In genomic region chr22:41920271-41920976, GRCh38 we compare ENCODE assay signal across 8 cellular contexts. TPM values are rescaled to one million over a fixed set of nuclear protein-coding genes. Genes with fewer than 3 reads are reported as not detected.
DNase-seq lines count a peak whose midpoint lies in the region; ATAC-seq and TF ChIP-seq lines count a peak whose summit lies in the region.

No MANE protein-coding gene starts in this region.

- H3K4me2 ChIP-seq in OCI-LY7 (ENCODE audit: low read length) = peak overlapping the region; percentile 80

- H3K27me3 ChIP-seq in mucosa of stomach (ENCODE audit: control insufficient read depth, insufficient read depth, low read length) = peaks cover 54% of the 10 kb centered on the region

- BruUV-seq in OCI-LY7 (replicated peaks; lab: Mats Ljungman, UMichigan) = no TSS peak

- peak overlapping the region; percentile 59 for H3K4me3 ChIP-seq in OCI-LY7 (ENCODE audit: low read depth, low read length, poor library complexity, severe bottlenecking)
- no peak overlapping the region for H3K4me3 ChIP-seq in mucosa of stomach (ENCODE audit: low read length)

- ATAC-seq in GM21619 (IDR thresholded peaks at IDR 0.05; ENCODE audit: unreplicated experiment) = peak; percentile 18

- H3K9me3 ChIP-seq in OCI-LY7 (ENCODE audit: low read length) = no peaks in the 10 kb centered on the region
- no peaks in the 10 kb centered on the region for H3K9me3 ChIP-seq in mucosa of stomach (ENCODE audit: control insufficient read depth, low read length)

- peak overlapping the region; percentile 88 for H3K27ac ChIP-seq in OCI-LY7 (ENCODE audit: low read depth, low read length, poor library complexity, severe bottlenecking)

- POLR2A ChIA-PET in OCI-LY7 (lab: Charles Lee) = interaction anchor here (0.7 kb wide), 1 partner anchor 27 kb away, joined by 6 read pairs; no protein-coding TSS in a partner anchor

- peaks cover 17% of the 10 kb centered on the region; the same call in 1 of the 2 replicates for H3K36me3 ChIP-seq in OCI-LY7 (ENCODE audit: insufficient read depth, low read length)
- H3K36me3 ChIP-seq in mucosa of stomach (ENCODE audit: control insufficient read depth, insufficient read depth, low read length) = no peaks in the 10 kb centered on the region

- 0 out of 2 replicates have a peak, but pooled peaks cover 4% of the 10 kb centered on the region for H4K20me1 ChIP-seq in OCI-LY7 (ENCODE audit: insufficient read depth, low read length)

- TF ChIP-seq CTCF in GM10266 (IDR thresholded peaks at IDR 0.05; ENCODE audit: control insufficient read depth, insufficient read depth, low read depth, missing control alignments) (no peak), OCI-LY7 (conservative IDR thresholded peaks at IDR 0.05; ENCODE audit: low read length) (no peak)

- no peaks in the 10 kb centered on the region for H3K9me2 ChIP-seq in OCI-LY7 (ENCODE audit: insufficient read depth, low read length)

- DNase-seq in GM10266 (ENCODE audit: extremely low spot score) = peak; percentile 59
- DNase-seq in OCI-LY7 (ENCODE audit: low spot score) = peak; percentile 77
- DNase-seq in NCI-H1092 (lab: John Stamatoyannopoulos, UW) = no peak
- no peak for DNase-seq in HCEC 1CT
- no peak for DNase-seq in DMS53 treated with DMSO at 0.1 percent for 48 hours (lab: John Stamatoyannopoulos, UW; ENCODE audit: unreplicated experiment)
- no peak for DNase-seq in activated effector memory CD4-positive, alpha-beta T cell treated with Interleukin-2 at 50 U/mL for 16 hours

- intact Hi-C loops in OCI-LY7 (cut with micrococcal nuclease; ENCODE audit: unreplicated experiment) = loop anchor here (2.0 to 5.0 kb wide), 2 partner anchors 20 to 88 kb away; partner anchors contain the start of gene SREBF2

- peaks cover 4% of the 10 kb centered on the region; the same call in 1 of the 2 replicates for H3K79me2 ChIP-seq in OCI-LY7 (ENCODE audit: insufficient read depth, low read depth, low read length)

- peak overlapping the region; percentile 15 for H3K9ac ChIP-seq in mucosa of stomach (ENCODE audit: low read length)

- CTCF ChIA-PET in OCI-LY7 (lab: Charles Lee; ENCODE audit: unreplicated experiment) = no interaction called here

- H3K4me1 ChIP-seq in OCI-LY7 (ENCODE audit: insufficient read depth, low read length, poor library complexity, severe bottlenecking) = peaks cover 89% of the 10 kb centered on the region
- H3K4me1 ChIP-seq in mucosa of stomach (ENCODE audit: control insufficient read depth, insufficient read depth, low read length) = peaks cover 12% of the 10 kb centered on the region

- no peak overlapping the region for H2AFZ ChIP-seq in OCI-LY7 (ENCODE audit: low read length)

RNA-seq across cellular contexts. Expression of gene SHISA8, which starts 5.5 kb away (rescaled TPM):
- not detected in 2 replicates for total RNA-seq in OCI-LY7 (2014; rRNA removed; shearing (Covaris generic))
- total RNA-seq in OCI-LY7 (2022) = 0.61 and 0.74 TPM in 2 replicates

RNA-seq across cellular contexts. Expression of gene TNFRSF13C, which starts 6.2 kb away (rescaled TPM):
- total RNA-seq in OCI-LY7 (2014; rRNA removed; shearing (Covaris generic)) = 10.9 and 21.3 TPM in 2 replicates
- total RNA-seq in OCI-LY7 (2022) = 65.0 and 67.8 TPM in 2 replicates

RNA-seq across cellular contexts. Expression of gene CENPM, which starts 26.5 kb away (rescaled TPM):
- 347 and 354 TPM in 2 replicates for total RNA-seq in OCI-LY7 (2014; rRNA removed; shearing (Covaris generic))
- total RNA-seq in OCI-LY7 (2022) = 189 and 217 TPM in 2 replicates

RNA-seq across cellular contexts. Expression of gene SEPTIN3, which starts 48.8 kb away (rescaled TPM):
- 0.46 and 1.1 TPM in 2 replicates for total RNA-seq in OCI-LY7 (2014; rRNA removed; shearing (Covaris generic))
- total RNA-seq in OCI-LY7 (2022) = 1.9 and 2.1 TPM in 2 replicates

Comparison
In these comparisons a context has a peak if more than half of its experiments do, and no peak if none do; other contexts are left out.
1. DNase-seq: peak in GM10266 (single experiment) and OCI-LY7 (single experiment); none in NCI-H1092 (single experiment), HCEC 1CT (single experiment), DMS53 treated with DMSO at 0.1 percent for 48 hours (single experiment) and activated effector memory CD4-positive, alpha-beta T cell treated with Interleukin-2 at 50 U/mL for 16 hours (single experiment).